24 cellular contexts compared by ENCODE assay signal in the genomic region with DNA sequence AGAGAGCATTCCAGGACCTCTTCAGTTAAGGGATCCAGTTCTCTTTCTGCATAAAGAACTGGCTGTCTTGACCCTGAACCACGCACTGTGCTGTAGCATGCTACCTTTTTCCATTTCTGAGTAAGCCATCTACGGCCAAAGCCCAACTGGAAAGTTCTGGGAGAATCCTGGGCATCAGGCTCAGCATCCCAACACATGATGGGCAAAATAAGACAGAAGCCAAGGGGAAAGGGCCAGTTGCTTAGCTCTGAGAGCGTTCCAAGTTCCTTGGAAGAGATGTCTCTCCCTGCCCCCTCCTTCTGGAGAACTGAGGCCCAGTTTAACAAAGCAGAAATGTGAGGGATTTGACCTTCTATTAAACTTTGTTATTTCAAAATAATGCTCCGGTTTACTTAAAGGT. TPM values are rescaled to one million over a fixed set of nuclear protein-coding genes. Genes with fewer than 3 reads are reported as not detected.
DNase-seq lines count a peak whose midpoint lies in the region; ATAC-seq and TF ChIP-seq lines count a peak whose summit lies in the region.
"Had no signal": no experiment of that assay in that cellular context is flagged by ENCODE, and none has a peak within 500 bp of the region (broad histone marks: within the 10 kb centered on the region; RNA-seq: fewer than 3 reads in every experiment).

No MANE protein-coding gene starts in this region.

- H3K9me3 Mint-ChIP-seq in GM23338, result no peaks in the 10 kb centered on the region
- H3K9me3 Mint-ChIP-seq: activated naive CD8-positive, alpha-beta T cell treated with anti-CD3 and anti-CD28 coated beads, Interleukin-2, amount 10 ng/mL, durations not matched to agents 7 days and 5 days; activated T-cell treated with anti-CD3 and anti-CD28 coated beads, Interleukin-2, amount 50 U/mL, for 24 hours; CD4-positive, alpha-beta T cell; natural killer cell; stimulated activated naive B cell treated with anti-CD40 and anti-IgM and Interleukin-4, amounts not matched to agents 10 μg/mL and 1 μg/mL and 100 μg/mL, for 72 hours; T-helper 1 cell treated with Interleukin-12 subunit alpha and Interleukin-12 subunit beta and Interleukin-4 antibody, amounts not matched to agents 30 μg/mL and 1 μg/mL, for 36 hours had no signal

- no peak for TF ChIP-seq EP300 in stomach (IDR thresholded peaks at IDR 0.05)

- no peaks in the 10 kb centered on the region for H3K27me3 ChIP-seq in GM23338 (ENCODE audit: insufficient read depth)
- no peaks in the 10 kb centered on the region for H3K27me3 ChIP-seq in stomach
- H3K27me3 ChIP-seq: left lung had no signal

- H3K9me3 ChIP-seq in stomach, result no peaks in the 10 kb centered on the region
- H3K9me3 ChIP-seq: left lung had no signal

- intact Hi-C loops in stomach (cut with DNase I; ENCODE audit: low total_unique reads), result no loop called here

- TF ChIP-seq CTCF in GM23338 (conservative IDR thresholded peaks at IDR 0.05; ENCODE audit: low read depth in 2 of 2) (no peak), stomach (IDR thresholded peaks at IDR 0.05) (no peak)

- H3K4me3 ChIP-seq in GM23338, result no peak overlapping the region
- H3K4me3 ChIP-seq in stomach, result no peak overlapping the region
- H3K4me3 ChIP-seq: left lung, SK-N-MC had no signal

- no peaks in the 10 kb centered on the region for H3K9me2 ChIP-seq in GM23338 (ENCODE audit: insufficient read depth)

- no peaks in the 10 kb centered on the region for H3K27me3 Mint-ChIP-seq in GM23338 (ENCODE audit: insufficient read depth, low read depth, poor library complexity)
- H3K27me3 Mint-ChIP-seq: activated T-cell treated with anti-CD3 and anti-CD28 coated beads, Interleukin-2, amount 50 U/mL, for 24 hours had no signal

- H3K4me1 Mint-ChIP-seq in GM23338, result peaks cover 22% of the 10 kb centered on the region
- H3K4me1 Mint-ChIP-seq: activated naive CD8-positive, alpha-beta T cell treated with anti-CD3 and anti-CD28 coated beads, Interleukin-2, amount 10 ng/mL, durations not matched to agents 7 days and 5 days; natural killer cell; stimulated activated naive B cell treated with anti-CD40 and anti-IgM and Interleukin-4, amounts not matched to agents 10 μg/mL and 1 μg/mL and 100 μg/mL, for 72 hours had no signal

- no peaks in the 10 kb centered on the region for H3F3A ChIP-seq in GM23338 (replicated peaks; ENCODE audit: low read depth)

- H3K27ac ChIP-seq in GM23338 (ENCODE audit: low read depth) (0 out of 2 replicates have a peak overlapping the region, but pooled peaks have one; percentile 42), cingulate gyrus (ENCODE audit: low read depth, low read length) (peak overlapping the region; percentile 82), stomach (peak overlapping the region in 4 of 5 donors; percentile 13 to 66 (median 50))
- H3K27ac ChIP-seq: KMS-11, left lung, SK-N-MC had no signal

- TF ChIP-seq POLR2A in stomach (IDR thresholded peaks at IDR 0.05), result no peak

- H3K79me2 ChIP-seq in GM23338 (replicated peaks; ENCODE audit: insufficient read depth), result no peaks in the 10 kb centered on the region

- H3K36me3 ChIP-seq in GM23338 (ENCODE audit: insufficient read depth) (no peaks in the 10 kb centered on the region), stomach (no peaks in the 10 kb centered on the region)
- H3K36me3 ChIP-seq: left lung had no signal

- WGBS in stomach, 5 donors, result 61 to 74% (median 68%) methylated on average over 4 of the region's 4 CpGs

- H2AFZ ChIP-seq in GM23338, result no peak overlapping the region; the same call in 1 of the 2 replicates

- ATAC-seq in GM23338, result no peak
- ATAC-seq: left lung; natural killer cell; stimulated activated naive B cell treated with anti-CD40 and anti-IgM and Interleukin-4, amounts not matched to agents 10 μg/mL and 1 μg/mL and 100 μg/mL, for 72 hours had no signal

- no peaks in the 10 kb centered on the region for H4K20me1 ChIP-seq in GM23338 (replicated peaks; ENCODE audit: insufficient read depth)

- H3K4me3 Mint-ChIP-seq in GM23338, result no peak overlapping the region
- H3K4me3 Mint-ChIP-seq: activated naive CD8-positive, alpha-beta T cell treated with anti-CD3 and anti-CD28 coated beads, Interleukin-2, amount 10 ng/mL, durations not matched to agents 7 days and 5 days; activated T-cell treated with anti-CD3 and anti-CD28 coated beads, Interleukin-2, amount 50 U/mL, for 24 hours; CD4-positive, alpha-beta T cell; natural killer cell; stimulated activated naive B cell treated with anti-CD40 and anti-IgM and Interleukin-4, amounts not matched to agents 10 μg/mL and 1 μg/mL and 100 μg/mL, for 72 hours; T-helper 1 cell treated with Interleukin-12 subunit alpha and Interleukin-12 subunit beta and Interleukin-4 antibody, amounts not matched to agents 30 μg/mL and 1 μg/mL, for 36 hours had no signal

- no peaks in the 10 kb centered on the region for H3K36me3 Mint-ChIP-seq in GM23338 (ENCODE audit: low read depth)
- H3K36me3 Mint-ChIP-seq: activated naive CD8-positive, alpha-beta T cell treated with anti-CD3 and anti-CD28 coated beads, Interleukin-2, amount 10 ng/mL, durations not matched to agents 7 days and 5 days; natural killer cell; stimulated activated naive B cell treated with anti-CD40 and anti-IgM and Interleukin-4, amounts not matched to agents 10 μg/mL and 1 μg/mL and 100 μg/mL, for 72 hours had no signal

- no peak for DNase-seq in GM23338 (ENCODE audit: low spot score)
- peak; percentile 69 for DNase-seq in medulla oblongata (ENCODE audit: extremely low spot score)
- DNase-seq in stomach, result no peak
- no peak for DNase-seq in cerebellum (ENCODE audit: low spot score)
- DNase-seq in activated CD8-positive, alpha-beta memory T cell treated with anti-CD3 and anti-CD28 coated beads, Interleukin-2, amount 50 U/mL, for 4 hours, result no peak
- DNase-seq in NCI-H524 treated with DMSO at 0.1 percent for 48 hours (lab: John Stamatoyannopoulos, UW), result no peak
- DNase-seq: activated CD4-positive, alpha-beta T cell treated with anti-CD3 and anti-CD28 coated beads, Interleukin-2, amount 50 U/mL, for 1 hour; activated CD4-positive, CD25-positive, alpha-beta regulatory T cell; activated gamma-delta T cell; activated naive CD8-positive, alpha-beta T cell treated with anti-CD3 and anti-CD28 coated beads, Interleukin-2, amount 10 ng/mL, durations not matched to agents 7 days and 5 days; activated T-cell treated with anti-CD3 and anti-CD28 coated beads, Interleukin-2, amount 50 U/mL, for 24 hours; CD4-positive, alpha-beta T cell; left lung; MM.1S; natural killer cell; NCI-H1930; NCI-H2171 treated with DMSO at 0.1 percent for 48 hours; NCI-H526; NK-92 treated with Interleukin-12 subunit alpha and Interleukin-12 subunit beta, amount 100 ng/mL, for 24 hours; stimulated activated naive B cell treated with anti-CD40 and anti-IgM and Interleukin-4, amounts not matched to agents 10 μg/mL and 1 μg/mL and 100 μg/mL, for 72 hours had no signal

- H3K4me2 ChIP-seq in GM23338, result no peak overlapping the region
- H3K4me2 ChIP-seq: KMS-11 had no signal

- peaks cover 15% of the 10 kb centered on the region for H3K4me1 ChIP-seq in GM23338 (ENCODE audit: insufficient read depth)
- peaks cover 12 to 80% (median 63%) of the 10 kb centered on the region in 4 donors for H3K4me1 ChIP-seq in stomach

- no peak overlapping the region for H3K27ac Mint-ChIP-seq in GM23338
- H3K27ac Mint-ChIP-seq: activated naive CD8-positive, alpha-beta T cell treated with anti-CD3 and anti-CD28 coated beads, Interleukin-2, amount 10 ng/mL, durations not matched to agents 7 days and 5 days; activated T-cell treated with anti-CD3 and anti-CD28 coated beads, Interleukin-2, amount 50 U/mL, for 24 hours; CD4-positive, alpha-beta T cell; natural killer cell; stimulated activated naive B cell treated with anti-CD40 and anti-IgM and Interleukin-4, amounts not matched to agents 10 μg/mL and 1 μg/mL and 100 μg/mL, for 72 hours; T-helper 1 cell treated with Interleukin-12 subunit alpha and Interleukin-12 subunit beta and Interleukin-4 antibody, amounts not matched to agents 30 μg/mL and 1 μg/mL, for 36 hours had no signal

TF ChIP-seq in GM23338, 12 proteins besides CTCF, POLR2A, EP300 and RAD21 (continues in another document):
- TF ChIP-seq CREB1 (CRISPR knock-in tag; IDR thresholded peaks at IDR 0.05; ENCODE audit: low read depth) (no peak), STAT1 (IDR thresholded peaks at IDR 0.05; ENCODE audit: unreplicated experiment) (no peak)
- TF ChIP-seq, protein P1, sequence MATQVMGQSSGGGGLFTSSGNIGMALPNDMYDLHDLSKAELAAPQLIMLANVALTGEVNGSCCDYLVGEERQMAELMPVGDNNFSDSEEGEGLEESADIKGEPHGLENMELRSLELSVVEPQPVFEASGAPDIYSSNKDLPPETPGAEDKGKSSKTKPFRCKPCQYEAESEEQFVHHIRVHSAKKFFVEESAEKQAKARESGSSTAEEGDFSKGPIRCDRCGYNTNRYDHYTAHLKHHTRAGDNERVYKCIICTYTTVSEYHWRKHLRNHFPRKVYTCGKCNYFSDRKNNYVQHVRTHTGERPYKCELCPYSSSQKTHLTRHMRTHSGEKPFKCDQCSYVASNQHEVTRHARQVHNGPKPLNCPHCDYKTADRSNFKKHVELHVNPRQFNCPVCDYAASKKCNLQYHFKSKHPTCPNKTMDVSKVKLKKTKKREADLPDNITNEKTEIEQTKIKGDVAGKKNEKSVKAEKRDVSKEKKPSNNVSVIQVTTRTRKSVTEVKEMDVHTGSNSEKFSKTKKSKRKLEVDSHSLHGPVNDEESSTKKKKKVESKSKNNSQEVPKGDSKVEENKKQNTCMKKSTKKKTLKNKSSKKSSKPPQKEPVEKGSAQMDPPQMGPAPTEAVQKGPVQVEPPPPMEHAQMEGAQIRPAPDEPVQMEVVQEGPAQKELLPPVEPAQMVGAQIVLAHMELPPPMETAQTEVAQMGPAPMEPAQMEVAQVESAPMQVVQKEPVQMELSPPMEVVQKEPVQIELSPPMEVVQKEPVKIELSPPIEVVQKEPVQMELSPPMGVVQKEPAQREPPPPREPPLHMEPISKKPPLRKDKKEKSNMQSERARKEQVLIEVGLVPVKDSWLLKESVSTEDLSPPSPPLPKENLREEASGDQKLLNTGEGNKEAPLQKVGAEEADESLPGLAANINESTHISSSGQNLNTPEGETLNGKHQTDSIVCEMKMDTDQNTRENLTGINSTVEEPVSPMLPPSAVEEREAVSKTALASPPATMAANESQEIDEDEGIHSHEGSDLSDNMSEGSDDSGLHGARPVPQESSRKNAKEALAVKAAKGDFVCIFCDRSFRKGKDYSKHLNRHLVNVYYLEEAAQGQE (IDR thresholded peaks at IDR 0.05; ENCODE audit: unreplicated experiment), result no peak

RNA-seq across cellular contexts. Expression of a gene that starts 37.9 kb away (rescaled TPM):
- total RNA-seq in GM23338 (2014; rRNA removed; shearing (Covaris generic)), result 75.1 and 767 TPM in 2 replicates
- 57.0 and 68.5 TPM in 2 replicates for polyA plus RNA-seq in GM23338 (2016; fragmentation: Nextera tagmentation; extraction: Ambion mirVana)
- 100 to 1,000 TPM in 3 of 5 donors, 10 to 100 TPM in 2; 66.0 to 600 (median 222) TPM for total RNA-seq in stomach
- 10 to 100 TPM; 22.9 to 64.9 (median 36.4) TPM for polyA plus RNA-seq in stomach
- total RNA-seq in cerebellum, result 124 TPM

RNA-seq across cellular contexts. Expression of a gene that starts 46.6 kb away (rescaled TPM):
- total RNA-seq in GM23338 (2014; rRNA removed; shearing (Covaris generic)), result 55.8 and 60.5 TPM in 2 replicates
- 16.4 and 17.5 TPM in 2 replicates for polyA plus RNA-seq in GM23338 (2016; fragmentation: Nextera tagmentation; extraction: Ambion mirVana)
- total RNA-seq in stomach, result 100 to 1,000 TPM in 3 of 5 donors, 10 to 100 TPM in 2; 21.7 to 180 (median 129) TPM
- 10 to 100 TPM; 24.8 to 36.5 (median 24.8) TPM for polyA plus RNA-seq in stomach
- total RNA-seq in cerebellum, result 61.5 TPM
